In the genomic region with DNA sequence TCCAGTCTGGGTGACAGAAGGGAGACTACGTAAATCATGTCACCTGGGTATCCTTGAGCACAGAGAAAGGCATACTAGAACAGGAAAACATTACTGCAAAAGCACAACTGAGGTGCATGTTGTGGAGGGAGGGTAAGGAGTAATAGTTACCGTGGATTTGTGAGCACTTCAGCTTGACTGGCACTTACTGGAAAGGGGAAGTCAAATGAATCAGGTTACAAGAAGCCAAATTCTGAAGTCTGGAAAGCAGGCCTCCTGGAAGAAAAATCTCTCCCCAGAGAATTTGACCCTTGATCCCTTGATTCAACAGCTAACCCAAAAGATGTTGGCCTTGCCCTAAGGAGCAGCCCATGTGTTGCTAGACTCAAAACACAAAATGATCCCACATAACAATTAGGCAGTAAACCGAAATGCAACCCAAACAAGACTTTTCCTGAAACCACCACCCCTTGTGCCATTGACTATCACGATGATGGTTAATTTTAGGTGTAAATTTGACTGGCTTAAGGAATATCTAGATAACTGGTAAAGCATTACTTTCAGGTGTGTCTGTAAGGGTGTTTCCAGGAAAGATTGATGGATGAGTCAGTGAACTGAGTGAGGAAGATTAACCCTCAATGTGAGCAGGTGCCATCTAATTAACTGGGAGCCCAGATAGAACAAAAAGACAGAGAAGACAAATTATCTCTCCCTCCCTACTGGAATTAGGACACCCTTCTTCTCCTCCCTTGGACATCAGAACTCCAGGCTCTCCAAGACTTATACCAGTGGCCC, we compare ENCODE assay signal across 1 cellular context.
A peak's percentile ranks its signal among the peaks of the same experiment; 100 is the strongest.
TF ChIP-seq lines count a peak whose summit lies in the region.

No MANE protein-coding gene starts in this region.

TF ChIP-seq in K562, 482 proteins besides CTCF, POLR2A, EP300 and RAD21 (continued from another document):
- peak; percentile 60; the same call in 1 of the 2 replicates for TF ChIP-seq PKNOX1 (IDR thresholded peaks at IDR 0.05)
- peak; percentile 66; the same call in 1 of the 2 replicates for TF ChIP-seq SPI1 (IDR thresholded peaks at IDR 0.05; ENCODE audit: borderline replicate concordance, low read depth, low read length)
- TF ChIP-seq FOS (IDR thresholded peaks at IDR 0.05; ENCODE audit: extremely low read depth, insufficient read length): no peak
- no peak for TF ChIP-seq ATF1 (CRISPR knock-in tag; IDR thresholded peaks at IDR 0.05)
- TF ChIP-seq ATF1 (tag; IDR thresholded peaks at IDR 0.05): no peak
- TF ChIP-seq ARID2 (IDR thresholded peaks at IDR 0.05): no peak
